12 cellular contexts compared by ENCODE assay signal in the genomic region with DNA sequence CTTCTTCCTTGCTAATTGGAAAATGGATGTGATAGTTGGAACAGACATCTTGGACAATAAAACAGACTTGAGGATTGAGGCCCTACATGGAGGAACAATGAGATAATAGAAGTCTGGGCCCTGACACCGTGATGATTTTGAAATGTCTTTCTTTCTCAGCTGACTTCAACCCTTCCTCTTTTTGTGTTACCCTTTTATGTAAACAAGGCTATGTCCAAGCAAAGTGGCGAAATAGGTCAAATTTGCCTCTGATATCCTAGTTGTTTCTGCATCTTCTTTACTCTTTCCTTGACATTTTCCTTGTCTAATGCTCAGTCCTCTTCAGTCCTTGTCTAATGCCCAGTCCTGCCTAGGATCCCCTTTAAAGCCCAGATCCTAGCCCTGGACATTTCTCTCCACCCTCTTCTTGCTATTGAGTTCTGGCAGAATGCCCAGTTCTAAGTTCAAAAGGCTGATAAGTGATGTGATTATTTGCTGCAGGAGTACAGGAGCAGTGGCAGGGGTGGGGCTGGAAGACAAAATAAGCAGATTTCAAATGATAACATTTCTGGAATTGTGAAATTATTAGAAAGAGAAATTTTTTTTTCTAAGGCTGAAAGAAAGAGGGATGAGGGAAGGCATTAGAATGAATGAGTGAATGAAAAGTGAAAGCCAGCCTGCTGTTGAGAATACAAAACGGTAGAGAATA. TPM values are rescaled to one million over a fixed set of nuclear protein-coding genes. Genes with fewer than 3 reads are reported as not detected.
DNase-seq lines count a peak whose midpoint lies in the region; ATAC-seq, FAIRE-seq and TF ChIP-seq lines count a peak whose summit lies in the region.
"Had no signal": no experiment of that assay in that cellular context is flagged by ENCODE, and none has a peak within 500 bp of the region (broad histone marks: within the 10 kb centered on the region; RNA-seq: fewer than 3 reads in every experiment).

No MANE protein-coding gene starts in this region.

- H3K4me1 Mint-ChIP-seq in mesothelial cell of epicardium = peaks cover 37% of the 10 kb centered on the region
- peaks cover 11% of the 10 kb centered on the region for H3K4me1 Mint-ChIP-seq in stimulated activated naive CD8-positive, alpha-beta T cell treated with anti-CD3 and anti-CD28 coated beads, Interleukin-15, amount 100 ng/mL, for 72 hours

- H3K27me3 Mint-ChIP-seq in mesothelial cell of epicardium (ENCODE audit: low read depth) = no peaks in the 10 kb centered on the region
- H3K27me3 Mint-ChIP-seq in stimulated activated naive CD8-positive, alpha-beta T cell treated with anti-CD3 and anti-CD28 coated beads, Interleukin-15, amount 100 ng/mL, for 72 hours = peaks cover 14% of the 10 kb centered on the region

- no peaks in the 10 kb centered on the region for H3K9me3 Mint-ChIP-seq in mesothelial cell of epicardium
- H3K9me3 Mint-ChIP-seq in stimulated activated naive CD8-positive, alpha-beta T cell treated with anti-CD3 and anti-CD28 coated beads, Interleukin-15, amount 100 ng/mL, for 72 hours = no peaks in the 10 kb centered on the region
- H3K9me3 Mint-ChIP-seq: activated CD4-positive, alpha-beta T cell treated with anti-CD3 and anti-CD28 coated beads, Interleukin-2, amount 10 ng/mL, durations not matched to agents 7 days and 5 days; naive thymus-derived CD8-positive, alpha-beta T cell had no signal

- ATAC-seq in stimulated activated naive CD8-positive, alpha-beta T cell treated with anti-CD3 and anti-CD28 coated beads, Interleukin-15, amount 100 ng/mL, for 72 hours = no peak
- ATAC-seq in HG03342 (IDR thresholded peaks at IDR 0.05; ENCODE audit: unreplicated experiment) (no peak), GM18868 (IDR thresholded peaks at IDR 0.05; ENCODE audit: unreplicated experiment) (no peak)
- ATAC-seq: naive thymus-derived CD8-positive, alpha-beta T cell had no signal

- peak overlapping the region; percentile 14 for H3K27ac Mint-ChIP-seq in mesothelial cell of epicardium
- H3K27ac Mint-ChIP-seq in stimulated activated naive CD8-positive, alpha-beta T cell treated with anti-CD3 and anti-CD28 coated beads, Interleukin-15, amount 100 ng/mL, for 72 hours = no peak overlapping the region
- H3K27ac Mint-ChIP-seq: activated CD4-positive, alpha-beta T cell treated with anti-CD3 and anti-CD28 coated beads, Interleukin-2, amount 10 ng/mL, durations not matched to agents 7 days and 5 days; naive thymus-derived CD8-positive, alpha-beta T cell had no signal

- no peaks in the 10 kb centered on the region for H3K36me3 Mint-ChIP-seq in mesothelial cell of epicardium

- peak; percentile 47 for DNase-seq in DMS53 treated with DMSO at 0.1 percent for 48 hours (lab: John Stamatoyannopoulos, UW; ENCODE audit: unreplicated experiment)
- peak; percentile 84 for DNase-seq in NCI-H146 (lab: John Stamatoyannopoulos, UW)
- DNase-seq in SW480 (ENCODE audit: low spot score) = peak; percentile 66
- no peak for DNase-seq in mesothelial cell of epicardium (ENCODE audit: low spot score in 2 of 2, unreplicated experiment in 2 of 2)
- DNase-seq in stimulated activated naive CD8-positive, alpha-beta T cell treated with anti-CD3 and anti-CD28 coated beads, Interleukin-15, amount 100 ng/mL, for 72 hours = no peak
- no peak for DNase-seq in GM19239 (ENCODE audit: insufficient read length, low spot score)
- DNase-seq: activated CD4-positive, alpha-beta T cell treated with anti-CD3 and anti-CD28 coated beads, Interleukin-2, amount 10 ng/mL, durations not matched to agents 7 days and 5 days; aorta; naive thymus-derived CD8-positive, alpha-beta T cell; NCI-H187 treated with DMSO at 0.1 percent for 48 hours had no signal

- FAIRE-seq in GM19239 (lab: Jason Lieb, UNC) = no peak

- H3K4me3 Mint-ChIP-seq in mesothelial cell of epicardium = no peak overlapping the region
- no peak overlapping the region for H3K4me3 Mint-ChIP-seq in stimulated activated naive CD8-positive, alpha-beta T cell treated with anti-CD3 and anti-CD28 coated beads, Interleukin-15, amount 100 ng/mL, for 72 hours
- H3K4me3 Mint-ChIP-seq: activated CD4-positive, alpha-beta T cell treated with anti-CD3 and anti-CD28 coated beads, Interleukin-2, amount 10 ng/mL, durations not matched to agents 7 days and 5 days; naive thymus-derived CD8-positive, alpha-beta T cell had no signal

- no peak for TF ChIP-seq CTCF in mesothelial cell of epicardium (IDR thresholded peaks at IDR 0.05; ENCODE audit: unreplicated experiment)

RNA-seq across cellular contexts. Expression of gene VPS8, which starts 6.5 kb away (rescaled TPM):
- 67.5 to 82.4 TPM (median 73.3 TPM) in 3 replicates for total RNA-seq in mesothelial cell of epicardium

Comparison
In these comparisons a context has a peak if more than half of its experiments do, and no peak if none do; other contexts are left out.
1. DNase-seq: peak in DMS53 treated with DMSO at 0.1 percent for 48 hours (single experiment), NCI-H146 (single experiment) and SW480 (single experiment); none in mesothelial cell of epicardium (0 of 2), stimulated activated naive CD8-positive, alpha-beta T cell treated with anti-CD3 and anti-CD28 coated beads, Interleukin-15, amount 100 ng/mL, for 72 hours (0 of 2) and GM19239 (single experiment).